11 cellular contexts compared by ENCODE assay signal in genomic region chr2:127874378-127875271, GRCh38. TPM values are rescaled to one million over a fixed set of nuclear protein-coding genes. Genes with fewer than 3 reads are reported as not detected.
DNase-seq lines count a peak whose midpoint lies in the region; ATAC-seq and TF ChIP-seq lines count a peak whose summit lies in the region.
"Had no signal": no experiment of that assay in that cellular context is flagged by ENCODE, and none has a peak within 500 bp of the region (broad histone marks: within the 10 kb centered on the region; RNA-seq: fewer than 3 reads in every experiment).

No MANE protein-coding gene starts in this region.

- peak; percentile 74 for ATAC-seq in GM21381 (IDR thresholded peaks at IDR 0.05; ENCODE audit: unreplicated experiment)
- ATAC-seq in activated CD8-positive, alpha-beta T cell treated with anti-CD3 and anti-CD28 coated beads, Interleukin-2, amount 10 ng/mL, durations not matched to agents 7 days and 5 days = peak; percentile 57
- ATAC-seq in HG02884 (IDR thresholded peaks at IDR 0.05; ENCODE audit: unreplicated experiment) = no peak

- no peak overlapping the region for H3K4me3 Mint-ChIP-seq in CD14-positive monocyte
- no peak overlapping the region for H3K4me3 Mint-ChIP-seq in activated CD8-positive, alpha-beta T cell treated with anti-CD3 and anti-CD28 coated beads, Interleukin-2, amount 10 ng/mL, durations not matched to agents 7 days and 5 days

- peaks cover 19% of the 10 kb centered on the region for H3K4me1 Mint-ChIP-seq in CD14-positive monocyte
- H3K4me1 Mint-ChIP-seq in activated CD8-positive, alpha-beta T cell treated with anti-CD3 and anti-CD28 coated beads, Interleukin-2, amount 10 ng/mL, durations not matched to agents 7 days and 5 days (ENCODE audit: low read depth) = peaks cover 24% of the 10 kb centered on the region

- H3K9me3 Mint-ChIP-seq in CD14-positive monocyte = no peaks in the 10 kb centered on the region
- no peaks in the 10 kb centered on the region for H3K9me3 Mint-ChIP-seq in activated CD8-positive, alpha-beta T cell treated with anti-CD3 and anti-CD28 coated beads, Interleukin-2, amount 10 ng/mL, durations not matched to agents 7 days and 5 days (ENCODE audit: insufficient read depth)

- DNase-seq in CD14-positive monocyte (ENCODE audit: low spot score) (no peak), medulla oblongata (ENCODE audit: extremely low spot score) (peak; percentile 32), NAMALWA (ENCODE audit: low spot score) (no peak), NCI-H774 (lab: John Stamatoyannopoulos, UW) (no peak), brain microvascular endothelial cell (no peak)
- DNase-seq in activated CD8-positive, alpha-beta T cell treated with anti-CD3 and anti-CD28 coated beads, Interleukin-2, amount 10 ng/mL, durations not matched to agents 7 days and 5 days = peak; percentile 42
- DNase-seq: DMS153, NCI-H446, SHP77 had no signal

- intact Hi-C loops in CD14-positive monocyte (cut with micrococcal nuclease) = no loop called here

- in situ Hi-C loops in brain microvascular endothelial cell (cut with HindIII; ENCODE audit: low pct_ligation_motif_present, low sequenced_read_pairs) = no loop called here

- H3K36me3 ChIP-seq in brain microvascular endothelial cell (replicated peaks) = peaks cover 34% of the 10 kb centered on the region

- H3K27ac ChIP-seq in brain microvascular endothelial cell = no peak overlapping the region

- no peaks in the 10 kb centered on the region for H3K27me3 Mint-ChIP-seq in CD14-positive monocyte (ENCODE audit: low read depth in 3 of 3)
- no peaks in the 10 kb centered on the region for H3K27me3 Mint-ChIP-seq in activated CD8-positive, alpha-beta T cell treated with anti-CD3 and anti-CD28 coated beads, Interleukin-2, amount 10 ng/mL, durations not matched to agents 7 days and 5 days (ENCODE audit: low read depth)

- no peak for TF ChIP-seq CTCF in CD14-positive monocyte (IDR thresholded peaks at IDR 0.05)
- TF ChIP-seq CTCF in brain microvascular endothelial cell (IDR thresholded peaks at IDR 0.05; ENCODE audit: low read depth, low read length, missing control alignments) = no peak

- POLR2A ChIA-PET in activated CD8-positive, alpha-beta T cell treated with anti-CD3 and anti-CD28 coated beads, Interleukin-2, amount 10 ng/mL, durations not matched to agents 7 days and 5 days (lab: Charles Lee) = no interaction called here

- peaks cover 59 to 70% of the 10 kb centered on the region in 2 donors for H3K36me3 Mint-ChIP-seq in CD14-positive monocyte
- peaks cover 35% of the 10 kb centered on the region for H3K36me3 Mint-ChIP-seq in activated CD8-positive, alpha-beta T cell treated with anti-CD3 and anti-CD28 coated beads, Interleukin-2, amount 10 ng/mL, durations not matched to agents 7 days and 5 days (ENCODE audit: low read depth)

- H3K4me3 ChIP-seq in brain microvascular endothelial cell (ENCODE audit: low read depth, low read length) = no peak overlapping the region

- no peaks in the 10 kb centered on the region for H3K27me3 ChIP-seq in brain microvascular endothelial cell (replicated peaks)

- peak overlapping the region in 6 of 7 donors; percentile 11 to 69 (median 24) for H3K27ac Mint-ChIP-seq in CD14-positive monocyte
- peak overlapping the region; percentile 51 for H3K27ac Mint-ChIP-seq in activated CD8-positive, alpha-beta T cell treated with anti-CD3 and anti-CD28 coated beads, Interleukin-2, amount 10 ng/mL, durations not matched to agents 7 days and 5 days

- CTCF ChIA-PET in activated CD8-positive, alpha-beta T cell treated with anti-CD3 and anti-CD28 coated beads, Interleukin-2, amount 10 ng/mL, durations not matched to agents 7 days and 5 days (lab: Charles Lee) = interaction anchor here (1.3 to 1.5 kb wide), 2 partner anchors 10 to 16 kb away, joined by 3 to 4 read pairs; no protein-coding TSS in a partner anchor

RNA-seq across cellular contexts. Expression of gene AMMECR1L, which starts 11.1 kb away (rescaled TPM):
- polyA plus RNA-seq in CD14-positive monocyte = 1 to 10 TPM; 2.5 to 3.1 TPM
- total RNA-seq in activated CD8-positive, alpha-beta T cell treated with anti-CD3 and anti-CD28 coated beads, Interleukin-2, amount 10 ng/mL, durations not matched to agents 7 days and 5 days = 10 to 100 TPM; 14.5 to 15.0 TPM

RNA-seq across cellular contexts. Expression of gene POLR2D, which starts 16.7 kb away (rescaled TPM):
- polyA plus RNA-seq in CD14-positive monocyte = 10 to 100 TPM; 26.4 to 28.8 TPM
- 10 to 100 TPM; 51.1 to 52.5 TPM for total RNA-seq in activated CD8-positive, alpha-beta T cell treated with anti-CD3 and anti-CD28 coated beads, Interleukin-2, amount 10 ng/mL, durations not matched to agents 7 days and 5 days

Comparison
In these comparisons a context has a peak if more than half of its experiments do, and no peak if none do; other contexts are left out.
1. DNase-seq: peak in activated CD8-positive, alpha-beta T cell treated with anti-CD3 and anti-CD28 coated beads, Interleukin-2, amount 10 ng/mL, durations not matched to agents 7 days and 5 days (single experiment) and medulla oblongata (single experiment); none in CD14-positive monocyte (single experiment), NAMALWA (single experiment), NCI-H774 (single experiment) and brain microvascular endothelial cell (single experiment).